13 cellular contexts compared by ENCODE assay signal in genomic region chr20:47740225-47741184, GRCh38. TPM values are rescaled to one million over a fixed set of nuclear protein-coding genes. Genes with fewer than 3 reads are reported as not detected.
A peak's percentile ranks its signal among the peaks of the same experiment; 100 is the strongest.
DNase-seq lines count a peak whose midpoint lies in the region; ATAC-seq and TF ChIP-seq lines count a peak whose summit lies in the region.
"Had no signal": no experiment of that assay in that cellular context is flagged by ENCODE, and none has a peak within 500 bp of the region (broad histone marks: within the 10 kb centered on the region; RNA-seq: fewer than 3 reads in every experiment).

No MANE protein-coding gene starts in this region.

- intact Hi-C loops in transverse colon (cut with DNase I; ENCODE audit: low total_unique reads), result no loop called here
- intact Hi-C loops in vagina (cut with DNase I), result no loop called here

- TF ChIP-seq CTCF in right atrium auricular region (IDR thresholded peaks at IDR 0.05), result no peak
- no peak for TF ChIP-seq CTCF in transverse colon (IDR thresholded peaks at IDR 0.05)
- no peak for TF ChIP-seq CTCF in brain microvascular endothelial cell (IDR thresholded peaks at IDR 0.05; ENCODE audit: low read depth, low read length, missing control alignments)
- TF ChIP-seq CTCF in vagina (IDR thresholded peaks at IDR 0.05), result no peak

- H3K27me3 ChIP-seq in right atrium auricular region, result no peaks in the 10 kb centered on the region
- no peaks in the 10 kb centered on the region for H3K27me3 ChIP-seq in transverse colon
- H3K27me3 ChIP-seq in brain microvascular endothelial cell (replicated peaks), result no peaks in the 10 kb centered on the region
- no peaks in the 10 kb centered on the region for H3K27me3 ChIP-seq in vagina

- no peak overlapping the region for H3K27ac ChIP-seq in right atrium auricular region
- H3K27ac ChIP-seq in transverse colon, result no peak overlapping the region
- H3K27ac ChIP-seq in brain microvascular endothelial cell, result no peak overlapping the region
- H3K27ac ChIP-seq in vagina, result no peak overlapping the region
- H3K27ac ChIP-seq: 22Rv1 had no signal

- no peak for TF ChIP-seq EP300 in transverse colon (IDR thresholded peaks at IDR 0.05; ENCODE audit: low read depth)

- no peaks in the 10 kb centered on the region for H3K4me1 ChIP-seq in right atrium auricular region
- H3K4me1 ChIP-seq in transverse colon, result no peaks in the 10 kb centered on the region
- H3K4me1 ChIP-seq in vagina, result no peaks in the 10 kb centered on the region

- no peaks in the 10 kb centered on the region for H3K36me3 ChIP-seq in right atrium auricular region
- H3K36me3 ChIP-seq in transverse colon, result no peaks in the 10 kb centered on the region
- no peaks in the 10 kb centered on the region for H3K36me3 ChIP-seq in brain microvascular endothelial cell (replicated peaks)
- H3K36me3 ChIP-seq in vagina, result peaks cover 0 to 7% of the 10 kb centered on the region in 2 donors

- 58 to 65% methylated on average over 7 to 20 of the region's 20 CpGs for WGBS in transverse colon (ENCODE audit: low coverage in 1 of 2), 2 donors

- in situ Hi-C loops in transverse colon (cut with MboI; ENCODE audit: low pct_ligation_motif_present in 1 of 4, low pct_unique_long_range_greater_than_20kb in 1 of 4, low sequenced_read_pairs in 3 of 4), result no loop called here
- in situ Hi-C loops in brain microvascular endothelial cell (cut with HindIII; ENCODE audit: low pct_ligation_motif_present, low sequenced_read_pairs), result no loop called here

- no peaks in the 10 kb centered on the region for H3K9me3 ChIP-seq in right atrium auricular region
- H3K9me3 ChIP-seq in transverse colon, result no peaks in the 10 kb centered on the region
- no peaks in the 10 kb centered on the region for H3K9me3 ChIP-seq in vagina

- TF ChIP-seq POLR2A in transverse colon (IDR thresholded peaks at IDR 0.05) (no peak), GM18505 (IDR thresholded peaks at IDR 0.05; ENCODE audit: borderline replicate concordance, extremely low read depth, insufficient read depth, insufficient read length) (no peak), vagina (IDR thresholded peaks at IDR 0.05) (no peak)

- DNase-seq in DMS153 (lab: John Stamatoyannopoulos, UW) (peak; percentile 15), DMS153 treated with DMSO at 0.1 percent for 48 hours (lab: John Stamatoyannopoulos, UW; ENCODE audit: unreplicated experiment) (no peak), SIG-M5 (lab: John Stamatoyannopoulos, UW) (peak; percentile 43), right atrium auricular region (ENCODE audit: low spot score) (peak; percentile 62), transverse colon (peak; percentile 42), brain microvascular endothelial cell (no peak), vagina (ENCODE audit: extremely low spot score in 2 of 2) (no peak)
- DNase-seq: activated naive CD8-positive, alpha-beta T cell treated with anti-CD3 and anti-CD28 coated beads for 36 hours; NCI-H187; PC-3; T-helper 9 cell had no signal

- no peak for ATAC-seq in GM18505 (IDR thresholded peaks at IDR 0.05; ENCODE audit: unreplicated experiment)
- ATAC-seq: PC-3 had no signal

- H3K4me3 ChIP-seq in right atrium auricular region (no peak overlapping the region), transverse colon (no peak overlapping the region), brain microvascular endothelial cell (ENCODE audit: low read depth, low read length) (no peak overlapping the region), vagina (no peak overlapping the region)

RNA-seq across cellular contexts. Expression of gene SULF2, which starts 44.8 kb away (rescaled TPM):
- total RNA-seq in right atrium auricular region, result 10 to 100 TPM; 33.7 to 57.8 TPM
- total RNA-seq in transverse colon, result 100 to 1,000 TPM; 103 to 257 (median 191) TPM
- 157 TPM for total RNA-seq in vagina

Comparison
In these comparisons a context has a peak if more than half of its experiments do, and no peak if none do; other contexts are left out.
1. DNase-seq: peak in DMS153 (single experiment), SIG-M5 (single experiment), right atrium auricular region (single experiment) and transverse colon (single experiment); none in DMS153 treated with DMSO at 0.1 percent for 48 hours (single experiment), brain microvascular endothelial cell (single experiment) and vagina (0 of 2).